In the genomic region with DNA sequence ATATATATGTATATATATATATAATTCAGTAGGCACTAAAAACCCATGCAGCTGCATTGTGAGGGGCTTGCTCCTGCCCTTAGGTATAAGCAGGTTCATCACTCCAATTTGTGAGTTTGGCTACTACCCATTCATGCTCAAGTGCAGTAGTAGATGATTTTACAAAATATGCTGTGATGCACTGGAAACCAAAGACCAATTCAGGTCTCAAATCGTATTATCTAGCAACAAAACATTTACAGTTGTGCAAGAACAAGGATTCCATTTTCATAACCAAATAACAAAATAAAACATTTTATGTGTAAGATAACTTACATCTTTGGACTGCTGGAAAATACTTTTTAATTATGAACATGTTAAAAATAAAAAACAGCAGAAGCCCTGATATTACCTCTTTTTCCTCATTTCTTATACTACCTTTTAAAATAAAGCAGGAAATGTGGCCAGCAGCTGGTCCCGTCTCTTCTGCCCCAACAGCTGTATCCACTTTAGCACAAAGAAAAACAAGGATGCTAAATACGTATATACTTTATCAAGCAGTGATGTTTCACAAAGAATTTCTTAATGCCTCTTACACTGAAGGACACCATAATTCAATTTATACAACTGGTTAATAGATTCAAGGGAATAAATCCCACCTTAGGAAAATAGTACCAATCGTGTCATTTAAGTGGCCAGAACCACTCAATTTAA, we compare ENCODE assay signal across 9 cellular contexts. TPM values are rescaled to one million over a fixed set of nuclear protein-coding genes. Genes with fewer than 3 reads are reported as not detected.
DNase-seq lines count a peak whose midpoint lies in the region; ATAC-seq, FAIRE-seq and TF ChIP-seq lines count a peak whose summit lies in the region.
"Had no signal": no experiment of that assay in that cellular context is flagged by ENCODE, and none has a peak within 500 bp of the region (broad histone marks: within the 10 kb centered on the region; RNA-seq: fewer than 3 reads in every experiment).

No MANE protein-coding gene starts in this region.

- H3K9me3 ChIP-seq in kidney (ENCODE audit: control insufficient read depth in 1 of 2, low read length in 2 of 2) (no peaks in the 10 kb centered on the region), tibial artery (no peaks in the 10 kb centered on the region)

- H3K36me3 Mint-ChIP-seq in activated T-cell treated with anti-CD3 and anti-CD28 coated beads, Interleukin-2, amount 50 U/mL, for 24 hours (ENCODE audit: low read depth), result peaks cover 74% of the 10 kb centered on the region
- peaks cover 15% of the 10 kb centered on the region for H3K36me3 Mint-ChIP-seq in activated naive CD8-positive, alpha-beta T cell

- peak overlapping the region; percentile 55 for H3K27ac Mint-ChIP-seq in activated T-cell treated with anti-CD3 and anti-CD28 coated beads, Interleukin-2, amount 50 U/mL, for 24 hours
- H3K27ac Mint-ChIP-seq in activated naive CD8-positive, alpha-beta T cell, result peak overlapping the region; percentile 46

- no peaks in the 10 kb centered on the region for H3K9me3 Mint-ChIP-seq in activated T-cell treated with anti-CD3 and anti-CD28 coated beads, Interleukin-2, amount 50 U/mL, for 24 hours
- H3K9me3 Mint-ChIP-seq in activated naive CD8-positive, alpha-beta T cell (ENCODE audit: low read depth), result no peaks in the 10 kb centered on the region

- H3K36me3 ChIP-seq in kidney (ENCODE audit: control insufficient read depth in 1 of 2, insufficient read depth in 2 of 2, low read length in 2 of 2) (peaks cover 8 to 14% of the 10 kb centered on the region in 2 donors), tibial artery (peaks cover 0 to 9% (median 8%) of the 10 kb centered on the region in 3 donors)

- peak overlapping the region; percentile 99 for H3K4me3 Mint-ChIP-seq in activated T-cell treated with anti-CD3 and anti-CD28 coated beads, Interleukin-2, amount 50 U/mL, for 24 hours
- H3K4me3 Mint-ChIP-seq in activated naive CD8-positive, alpha-beta T cell, result peak overlapping the region; percentile 99

- ATAC-seq in HG02588 (IDR thresholded peaks at IDR 0.05; ENCODE audit: unreplicated experiment) (no peak), GM21619 (IDR thresholded peaks at IDR 0.05; ENCODE audit: unreplicated experiment) (no peak), HG03097 (IDR thresholded peaks at IDR 0.05; ENCODE audit: low FRiP score, unreplicated experiment) (no peak)

- H3K4me1 Mint-ChIP-seq in activated T-cell treated with anti-CD3 and anti-CD28 coated beads, Interleukin-2, amount 50 U/mL, for 24 hours (ENCODE audit: low read depth), result peaks cover 53% of the 10 kb centered on the region
- peaks cover 52% of the 10 kb centered on the region for H3K4me1 Mint-ChIP-seq in activated naive CD8-positive, alpha-beta T cell (ENCODE audit: low read depth)

- intact Hi-C loops in kidney (cut with DNase I), result no loop called here
- intact Hi-C loops in tibial artery (cut with DNase I; ENCODE audit: low total_unique reads), result loop anchor here (5.0 kb wide), 1 partner anchor 35 kb away; a partner anchor contains a TSS

- H3K27me3 ChIP-seq in tibial artery, result no peaks in the 10 kb centered on the region

- H3K9ac ChIP-seq in kidney (ENCODE audit: low read length in 2 of 2), result no peak overlapping the region

- TF ChIP-seq CTCF in kidney (IDR thresholded peaks at IDR 0.05; ENCODE audit: borderline replicate concordance, extremely low read depth, insufficient read depth) (no peak), tibial artery (IDR thresholded peaks at IDR 0.05) (no peak)

- no peak for FAIRE-seq in kidney (lab: Jason Lieb, UNC)
- FAIRE-seq: small intestine had no signal

- H3K27ac ChIP-seq in kidney (ENCODE audit: low read depth in 2 of 2, low read length in 2 of 2) (no peak overlapping the region), tibial artery (peak overlapping the region in 1 of 2 donors; percentile 96)

- peak overlapping the region; percentile 91 to 96 for H3K4me3 ChIP-seq in kidney (ENCODE audit: low read length in 2 of 2)
- peak overlapping the region; percentile 71 to 95 for H3K4me3 ChIP-seq in tibial artery

- H3K4me1 ChIP-seq in kidney (ENCODE audit: control insufficient read depth in 1 of 2, insufficient read depth in 1 of 2, low read depth in 1 of 2, low read length in 2 of 2) (peaks cover 8 to 10% of the 10 kb centered on the region in 2 donors), tibial artery (peaks cover 0 to 62% (median 26%) of the 10 kb centered on the region in 4 donors)

- no peak for DNase-seq in activated T-cell treated with anti-CD3 and anti-CD28 coated beads, Interleukin-2, amount 50 U/mL, for 24 hours
- DNase-seq in activated T-cell treated with anti-CD3 and anti-CD28 coated beads for 4 hours, result no peak
- DNase-seq in kidney, result no peak
- DNase-seq in tibial artery, result no peak
- DNase-seq: small intestine had no signal

- H3K27me3 Mint-ChIP-seq in activated T-cell treated with anti-CD3 and anti-CD28 coated beads, Interleukin-2, amount 50 U/mL, for 24 hours, result no peaks in the 10 kb centered on the region
- no peaks in the 10 kb centered on the region for H3K27me3 Mint-ChIP-seq in activated naive CD8-positive, alpha-beta T cell

RNA-seq across cellular contexts. Expression of a gene that starts 2.8 kb away (rescaled TPM):
- 44.7 TPM for total RNA-seq in kidney
- polyA plus RNA-seq in kidney (ENCODE audit: insufficient read depth, low read depth, low replicate concordance), result 15.2 TPM

RNA-seq across cellular contexts. Expression of a gene that starts 14.4 kb away (rescaled TPM):
- 20.3 TPM for total RNA-seq in kidney
- 63.8 TPM for polyA plus RNA-seq in kidney (ENCODE audit: insufficient read depth, low read depth, low replicate concordance)

RNA-seq across cellular contexts. Expression of a gene that starts 23.9 kb away (rescaled TPM):
- total RNA-seq in kidney, result 3.7 TPM
- 2.7 TPM for polyA plus RNA-seq in kidney (ENCODE audit: insufficient read depth, low read depth, low replicate concordance)

RNA-seq across cellular contexts. Expression of a gene that starts 33.7 kb away (rescaled TPM):
- total RNA-seq in kidney, result 51.5 TPM
- 54.7 TPM for polyA plus RNA-seq in kidney (ENCODE audit: insufficient read depth, low read depth, low replicate concordance)

RNA-seq across cellular contexts. Expression of a gene that starts 35.0 kb away (rescaled TPM):
- 7.2 TPM for total RNA-seq in kidney
- polyA plus RNA-seq in kidney (ENCODE audit: insufficient read depth, low read depth, low replicate concordance), result 2.9 TPM
